17 cellular contexts compared by ENCODE assay signal in genomic region chr12:49348781-49349180, GRCh38. TPM values are rescaled to one million over a fixed set of nuclear protein-coding genes. Genes with fewer than 3 reads are reported as not detected.
DNase-seq lines count a peak whose midpoint lies in the region; ATAC-seq and TF ChIP-seq lines count a peak whose summit lies in the region.
"Had no signal": no experiment of that assay in that cellular context is flagged by ENCODE, and none has a peak within 500 bp of the region (broad histone marks: within the 10 kb centered on the region; RNA-seq: fewer than 3 reads in every experiment).

No MANE protein-coding gene starts in this region.

- intact Hi-C loops in posterior vena cava (cut with DNase I), result loop anchor here (5.0 kb wide), 2 partner anchors 51 to 61 kb away; partner anchors contain the start of gene PRPH (in 1 of the 2)

- peaks cover 80% of the 10 kb centered on the region for H3K27me3 Mint-ChIP-seq in CD4-positive, CD25-positive, alpha-beta regulatory T cell
- peaks cover 70% of the 10 kb centered on the region for H3K27me3 Mint-ChIP-seq in endodermal cell (ENCODE audit: insufficient read depth)

- H3K27ac Mint-ChIP-seq in CD4-positive, CD25-positive, alpha-beta regulatory T cell, result no peak overlapping the region
- no peak overlapping the region for H3K27ac Mint-ChIP-seq in endodermal cell
- H3K27ac Mint-ChIP-seq: activated CD8-positive, alpha-beta T cell treated with anti-CD3 and anti-CD28 coated beads for 36 hours; activated T-helper 17 cell treated with anti-CD3 and anti-CD28 coated beads, Interleukin-2, amount 50 U/mL, for 72 hours had no signal

- peaks cover 4 to 37% (median 10%) of the 10 kb centered on the region in 4 donors for H3K4me1 Mint-ChIP-seq in CD4-positive, CD25-positive, alpha-beta regulatory T cell
- peaks cover 12% of the 10 kb centered on the region for H3K4me1 Mint-ChIP-seq in endodermal cell

- no peak for DNase-seq in CD4-positive, CD25-positive, alpha-beta regulatory T cell
- peak; percentile 35 for DNase-seq in endodermal cell
- DNase-seq in posterior vena cava (ENCODE audit: low spot score), result peak; percentile 69
- DNase-seq in dermis blood vessel endothelial cell, result no peak
- DNase-seq in WERI-Rb-1, result no peak
- DNase-seq: activated CD8-positive, alpha-beta T cell treated with anti-CD3 and anti-CD28 coated beads for 36 hours; caudate nucleus; DMS153; foreskin fibroblast; NCI-H2081 treated with DMSO at 0.1 percent for 48 hours; NCI-H526 had no signal

- 95 to 100% methylated on average over 4 to 5 of the region's 5 CpGs for WGBS in endodermal cell (ENCODE audit: insufficient coverage in 1 of 2, insufficient read length in 1 of 2), 2 experiments

- ATAC-seq in CD4-positive, CD25-positive, alpha-beta regulatory T cell (ENCODE audit: low read depth in 2 of 2), result no peak
- no peak for ATAC-seq in HG03025 (IDR thresholded peaks at IDR 0.05; ENCODE audit: low FRiP score, unreplicated experiment)
- ATAC-seq: activated CD8-positive, alpha-beta T cell treated with anti-CD3 and anti-CD28 coated beads for 36 hours; activated T-helper 17 cell treated with anti-CD3 and anti-CD28 coated beads, Interleukin-2, amount 50 U/mL, for 72 hours had no signal

- no peak overlapping the region for H3K9ac ChIP-seq in endodermal cell (ENCODE audit: extremely low read depth, low read length, poor library complexity, severe bottlenecking)

- TF ChIP-seq CTCF in endodermal cell (conservative IDR thresholded peaks at IDR 0.05) (no peak), WERI-Rb-1 (IDR thresholded peaks at IDR 0.05; ENCODE audit: low read depth, low read length) (no peak)

- peak overlapping the region in 3 of 4 donors; percentile 41 to 68 (median 67) for H3K4me3 Mint-ChIP-seq in CD4-positive, CD25-positive, alpha-beta regulatory T cell
- no peak overlapping the region for H3K4me3 Mint-ChIP-seq in endodermal cell
- H3K4me3 Mint-ChIP-seq: activated CD8-positive, alpha-beta T cell treated with anti-CD3 and anti-CD28 coated beads for 36 hours; activated T-helper 17 cell treated with anti-CD3 and anti-CD28 coated beads, Interleukin-2, amount 50 U/mL, for 72 hours had no signal

- no peaks in the 10 kb centered on the region for H3K36me3 ChIP-seq in CD4-positive, CD25-positive, alpha-beta regulatory T cell (ENCODE audit: control insufficient read depth, insufficient read depth, low read length)
- peaks cover 4% of the 10 kb centered on the region for H3K36me3 ChIP-seq in endodermal cell (ENCODE audit: control insufficient read depth, insufficient read depth, low read length)
- H3K36me3 ChIP-seq in WERI-Rb-1, result no peaks in the 10 kb centered on the region

- peaks cover 38% of the 10 kb centered on the region for H3K4me1 ChIP-seq in CD4-positive, CD25-positive, alpha-beta regulatory T cell (ENCODE audit: control insufficient read depth, insufficient read depth, low read length, poor library complexity, severe bottlenecking)
- no peaks in the 10 kb centered on the region for H3K4me1 ChIP-seq in endodermal cell (ENCODE audit: control insufficient read depth, insufficient read depth, low read length)

- H3K4me3 ChIP-seq in CD4-positive, CD25-positive, alpha-beta regulatory T cell (ENCODE audit: low read depth, low read length), result no peak overlapping the region
- H3K4me3 ChIP-seq in endodermal cell (ENCODE audit: low read length) (no peak overlapping the region), WERI-Rb-1 (ENCODE audit: low read depth, low read length) (no peak overlapping the region)

- H3K9me3 ChIP-seq in CD4-positive, CD25-positive, alpha-beta regulatory T cell (ENCODE audit: control insufficient read depth in 2 of 2, low read length in 2 of 2), result no peaks in the 10 kb centered on the region
- H3K9me3 ChIP-seq in endodermal cell (ENCODE audit: control insufficient read depth, low read length), result no peaks in the 10 kb centered on the region
- no peaks in the 10 kb centered on the region for H3K9me3 ChIP-seq in WERI-Rb-1 (ENCODE audit: severe bottlenecking)

- H3K27me3 ChIP-seq in CD4-positive, CD25-positive, alpha-beta regulatory T cell (ENCODE audit: control insufficient read depth, insufficient read depth, low read length), result peaks cover 34% of the 10 kb centered on the region
- H3K27me3 ChIP-seq in endodermal cell (ENCODE audit: control insufficient read depth, insufficient read depth, low read length, poor library complexity, severe bottlenecking), result peaks cover 56% of the 10 kb centered on the region
- H3K27me3 ChIP-seq in WERI-Rb-1 (ENCODE audit: insufficient read depth, low read depth, severe bottlenecking), result peaks cover 37% of the 10 kb centered on the region

- peaks cover 0 to 2% (median 0%) of the 10 kb centered on the region in 7 donors for H3K9me3 Mint-ChIP-seq in CD4-positive, CD25-positive, alpha-beta regulatory T cell
- H3K9me3 Mint-ChIP-seq in endodermal cell, result no peaks in the 10 kb centered on the region
- H3K9me3 Mint-ChIP-seq: activated CD8-positive, alpha-beta T cell treated with anti-CD3 and anti-CD28 coated beads for 36 hours; activated T-helper 17 cell treated with anti-CD3 and anti-CD28 coated beads, Interleukin-2, amount 50 U/mL, for 72 hours had no signal

- H3K36me3 Mint-ChIP-seq in CD4-positive, CD25-positive, alpha-beta regulatory T cell, result no peaks in the 10 kb centered on the region
- H3K36me3 Mint-ChIP-seq in endodermal cell (ENCODE audit: low read depth), result no peaks in the 10 kb centered on the region

- H3K27ac ChIP-seq in CD4-positive, CD25-positive, alpha-beta regulatory T cell (ENCODE audit: insufficient read depth, low read length, poor library complexity, severe bottlenecking), result no peak overlapping the region
- H3K27ac ChIP-seq in endodermal cell (ENCODE audit: low read depth, low read length), result no peak overlapping the region
- no peak overlapping the region for H3K27ac ChIP-seq in WERI-Rb-1
- H3K27ac ChIP-seq: SK-N-MC had no signal

RNA-seq across cellular contexts. Expression of gene DNAJC22, which starts 2.1 kb away (rescaled TPM):
- total RNA-seq in CD4-positive, CD25-positive, alpha-beta regulatory T cell, result not detected
- not detected for polyA plus RNA-seq in CD4-positive, CD25-positive, alpha-beta regulatory T cell
- total RNA-seq in endodermal cell, result 1 to 10 TPM; 1.9 to 4.6 TPM
- 1.9 TPM for polyA plus RNA-seq in endodermal cell (2013, experiment 1 of 2)
- 2.2 TPM for polyA plus RNA-seq in endodermal cell (2013, experiment 2 of 2)
- under 1 TPM in 1 of 2 donors, not detected in 1; 0.05 TPM for total RNA-seq in posterior vena cava
- 0.85 and 1.1 TPM in 2 replicates for total RNA-seq in dermis blood vessel endothelial cell
- total RNA-seq: activated T-helper 17 cell treated with anti-CD3 and anti-CD28 coated beads, Interleukin-2, amount 50 U/mL, for 72 hours had no signal

RNA-seq across cellular contexts. Expression of gene C1QL4, which starts 11.8 kb away (rescaled TPM):
- total RNA-seq in CD4-positive, CD25-positive, alpha-beta regulatory T cell, result not detected
- polyA plus RNA-seq in CD4-positive, CD25-positive, alpha-beta regulatory T cell, result not detected
- total RNA-seq in endodermal cell, result under 1 TPM; 0.20 to 0.38 TPM
- 31.0 TPM for polyA plus RNA-seq in endodermal cell (2013, experiment 1 of 2)
- polyA plus RNA-seq in endodermal cell (2013, experiment 2 of 2), result 38.9 TPM
- total RNA-seq in posterior vena cava, result not detected
- total RNA-seq in dermis blood vessel endothelial cell, result under 0.01 TPM in 1 of 2 replicates, not detected in the other
- total RNA-seq: activated CD8-positive, alpha-beta T cell treated with anti-CD3 and anti-CD28 coated beads for 36 hours; activated T-helper 17 cell treated with anti-CD3 and anti-CD28 coated beads, Interleukin-2, amount 50 U/mL, for 72 hours; subcutaneous adipose tissue had no signal
- polyA plus RNA-seq: adipose tissue had no signal

RNA-seq across cellular contexts. Expression of gene SPATS2, which starts 18.5 kb away (rescaled TPM):
- 5.5 TPM for total RNA-seq in CD4-positive, CD25-positive, alpha-beta regulatory T cell
- 1 to 10 TPM; 2.4 to 4.8 (median 3.6) TPM for polyA plus RNA-seq in CD4-positive, CD25-positive, alpha-beta regulatory T cell
- 10 to 100 TPM; 50.2 to 64.8 TPM for total RNA-seq in endodermal cell
- polyA plus RNA-seq in endodermal cell (2013, experiment 1 of 2), result 52.3 TPM
- 46.9 TPM for polyA plus RNA-seq in endodermal cell (2013, experiment 2 of 2)
- total RNA-seq in posterior vena cava, result 10 to 100 TPM; 12.1 to 14.8 TPM
- total RNA-seq in dermis blood vessel endothelial cell, result 23.0 and 30.2 TPM in 2 replicates

RNA-seq across cellular contexts. Expression of gene TROAP, which starts 25.7 kb away (rescaled TPM):
- 2.0 TPM for total RNA-seq in CD4-positive, CD25-positive, alpha-beta regulatory T cell
- polyA plus RNA-seq in CD4-positive, CD25-positive, alpha-beta regulatory T cell, result 1 to 10 TPM; 2.8 to 8.8 (median 4.9) TPM
- total RNA-seq in endodermal cell (10 to 100 TPM; 60.5 to 87.4 TPM), posterior vena cava (under 1 TPM; 0.10 to 0.60 TPM), dermis blood vessel endothelial cell (4.3 and 14.6 TPM in 2 replicates)
- polyA plus RNA-seq in endodermal cell (2013, experiment 1 of 2), result 89.3 TPM
- 86.0 TPM for polyA plus RNA-seq in endodermal cell (2013, experiment 2 of 2)

RNA-seq across cellular contexts. Expression of gene PRPH, which starts 53.8 kb away (rescaled TPM):
- total RNA-seq in CD4-positive, CD25-positive, alpha-beta regulatory T cell, result not detected
- polyA plus RNA-seq in CD4-positive, CD25-positive, alpha-beta regulatory T cell, result under 1 TPM in 1 of 4 donors, not detected in 3; 0.24 TPM
- under 1 TPM; 0.42 to 0.51 TPM for total RNA-seq in endodermal cell
- 18.3 TPM for polyA plus RNA-seq in endodermal cell (2013, experiment 1 of 2)
- polyA plus RNA-seq in endodermal cell (2013, experiment 2 of 2), result 16.8 TPM
- under 1 TPM; 0.32 to 0.67 TPM for total RNA-seq in posterior vena cava
- not detected in 2 replicates for total RNA-seq in dermis blood vessel endothelial cell
- total RNA-seq: activated CD8-positive, alpha-beta T cell treated with anti-CD3 and anti-CD28 coated beads for 36 hours; myocyte had no signal

Comparison
In these comparisons a context has a peak if more than half of its experiments do, and no peak if none do; other contexts are left out.
1. DNase-seq: peak in endodermal cell (single experiment) and posterior vena cava (single experiment); none in CD4-positive, CD25-positive, alpha-beta regulatory T cell (0 of 3), dermis blood vessel endothelial cell (single experiment) and WERI-Rb-1 (single experiment).